In genomic region chr1:189805735-189806134, GRCh38 we compare ENCODE assay signal across 26 cellular contexts.
"Had no signal": no experiment of that assay in that cellular context is flagged by ENCODE, and none has a peak within 500 bp of the region (broad histone marks: within the 10 kb centered on the region; RNA-seq: fewer than 3 reads in every experiment).

No MANE protein-coding gene starts in this region.

- H3K9me3 ChIP-seq: breast epithelium, left lung, neutrophil, ovary, prostate gland, upper lobe of left lung had no signal

- H3K27ac ChIP-seq: breast epithelium, left lung, neutrophil, ovary, prostate gland, upper lobe of left lung had no signal

- H3K36me3 ChIP-seq: breast epithelium, left lung, neutrophil, ovary, prostate gland, upper lobe of left lung had no signal

- ATAC-seq: activated T-cell treated with anti-CD3 and anti-CD28 coated beads, Interleukin-2, amount 50 U/mL, for 72 hours; esophagus mucosa; left lung; natural killer cell treated with Interleukin-12 subunit alpha and Interleukin-12 subunit beta and Interleukin-15 and Interleukin-18, amount 100 ng/mL, for 72 hours had no signal

- DNase-seq: activated CD4-positive, alpha-beta T cell treated with anti-CD3 and anti-CD28 coated beads for 4 hours; activated CD4-positive, alpha-beta T cell treated with anti-CD3 and anti-CD28 coated beads, Interleukin-2, amount 50 U/mL, for 48 hours; activated CD4-positive, CD25-positive, alpha-beta regulatory T cell; activated CD8-positive, alpha-beta memory T cell treated with anti-CD3 and anti-CD28 coated beads, Interleukin-2, amount 50 U/mL, for 48 hours; activated effector memory CD4-positive, alpha-beta T cell treated with Interleukin-2 at 50 U/mL for 16 hours; activated naive CD4-positive, alpha-beta T cell treated with anti-CD3 and anti-CD28 coated beads for 36 hours; activated naive CD8-positive, alpha-beta T cell treated with anti-CD3 and anti-CD28 coated beads, Interleukin-2, amount 10 ng/mL, durations not matched to agents 7 days and 5 days; activated T-cell treated with anti-CD3 and anti-CD28 coated beads, Interleukin-2, amount 50 U/mL, for 72 hours; amniotic stem cell; effector memory CD4-positive, alpha-beta T cell; glutamatergic neuron; hippocampal formation; kidney glomerular epithelial cell; left lung; mammary epithelial cell; ovary; stimulated activated CD4-positive, alpha-beta T cell treated with anti-CD3 and anti-CD28 coated beads, Interleukin-4, amount 100 ng/mL, for 24 hours; stimulated activated naive CD4-positive, alpha-beta T cell treated with Interleukin-2 at 50 U/mL for 16 hours; upper lobe of left lung had no signal

- FAIRE-seq: colon, frontal cortex had no signal

- H3K4me3 ChIP-seq: breast epithelium, left lung, ovary, prostate gland, upper lobe of left lung had no signal
